ENCODE assay signal across 2 cellular contexts in the genomic region with DNA sequence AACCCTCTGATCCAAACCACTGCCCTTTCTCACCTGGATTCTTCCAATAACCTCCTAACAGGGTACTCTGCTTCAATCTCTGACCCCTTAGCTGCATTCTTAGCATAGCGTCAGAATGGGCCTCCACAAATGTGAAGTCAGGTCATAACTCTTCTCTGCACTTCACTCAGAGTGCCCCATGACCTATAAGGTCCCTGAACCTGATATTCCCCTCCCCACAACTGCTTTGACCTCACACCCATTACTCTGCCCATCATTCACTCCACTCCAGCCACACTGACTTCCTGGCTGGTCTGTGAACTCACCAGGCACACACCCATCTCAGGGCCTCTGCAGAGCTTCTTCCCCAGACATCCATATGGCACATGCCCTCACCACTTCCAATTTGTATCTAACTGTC.
TF ChIP-seq lines count a peak whose summit lies in the region.

No MANE protein-coding gene starts in this region.

TF ChIP-seq in GM23338, 12 proteins besides CTCF, POLR2A, EP300 and RAD21 (continued from another document):
- TF ChIP-seq ZNF114 (CRISPR knock-in tag; IDR thresholded peaks at IDR 0.05): no peak
- no peak for TF ChIP-seq JUNB (IDR thresholded peaks at IDR 0.05; ENCODE audit: unreplicated experiment)

TF ChIP-seq in WTC11, 78 proteins besides CTCF, POLR2A, EP300 and RAD21 (continued from another document):
- TF ChIP-seq, protein P1, sequence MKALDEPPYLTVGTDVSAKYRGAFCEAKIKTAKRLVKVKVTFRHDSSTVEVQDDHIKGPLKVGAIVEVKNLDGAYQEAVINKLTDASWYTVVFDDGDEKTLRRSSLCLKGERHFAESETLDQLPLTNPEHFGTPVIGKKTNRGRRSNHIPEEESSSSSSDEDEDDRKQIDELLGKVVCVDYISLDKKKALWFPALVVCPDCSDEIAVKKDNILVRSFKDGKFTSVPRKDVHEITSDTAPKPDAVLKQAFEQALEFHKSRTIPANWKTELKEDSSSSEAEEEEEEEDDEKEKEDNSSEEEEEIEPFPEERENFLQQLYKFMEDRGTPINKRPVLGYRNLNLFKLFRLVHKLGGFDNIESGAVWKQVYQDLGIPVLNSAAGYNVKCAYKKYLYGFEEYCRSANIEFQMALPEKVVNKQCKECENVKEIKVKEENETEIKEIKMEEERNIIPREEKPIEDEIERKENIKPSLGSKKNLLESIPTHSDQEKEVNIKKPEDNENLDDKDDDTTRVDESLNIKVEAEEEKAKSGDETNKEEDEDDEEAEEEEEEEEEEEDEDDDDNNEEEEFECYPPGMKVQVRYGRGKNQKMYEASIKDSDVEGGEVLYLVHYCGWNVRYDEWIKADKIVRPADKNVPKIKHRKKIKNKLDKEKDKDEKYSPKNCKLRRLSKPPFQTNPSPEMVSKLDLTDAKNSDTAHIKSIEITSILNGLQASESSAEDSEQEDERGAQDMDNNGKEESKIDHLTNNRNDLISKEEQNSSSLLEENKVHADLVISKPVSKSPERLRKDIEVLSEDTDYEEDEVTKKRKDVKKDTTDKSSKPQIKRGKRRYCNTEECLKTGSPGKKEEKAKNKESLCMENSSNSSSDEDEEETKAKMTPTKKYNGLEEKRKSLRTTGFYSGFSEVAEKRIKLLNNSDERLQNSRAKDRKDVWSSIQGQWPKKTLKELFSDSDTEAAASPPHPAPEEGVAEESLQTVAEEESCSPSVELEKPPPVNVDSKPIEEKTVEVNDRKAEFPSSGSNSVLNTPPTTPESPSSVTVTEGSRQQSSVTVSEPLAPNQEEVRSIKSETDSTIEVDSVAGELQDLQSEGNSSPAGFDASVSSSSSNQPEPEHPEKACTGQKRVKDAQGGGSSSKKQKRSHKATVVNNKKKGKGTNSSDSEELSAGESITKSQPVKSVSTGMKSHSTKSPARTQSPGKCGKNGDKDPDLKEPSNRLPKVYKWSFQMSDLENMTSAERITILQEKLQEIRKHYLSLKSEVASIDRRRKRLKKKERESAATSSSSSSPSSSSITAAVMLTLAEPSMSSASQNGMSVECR (CRISPR knock-in tag; IDR thresholded peaks at IDR 0.05; ENCODE audit: borderline replicate concordance): no peak
- TF ChIP-seq, protein P2, sequence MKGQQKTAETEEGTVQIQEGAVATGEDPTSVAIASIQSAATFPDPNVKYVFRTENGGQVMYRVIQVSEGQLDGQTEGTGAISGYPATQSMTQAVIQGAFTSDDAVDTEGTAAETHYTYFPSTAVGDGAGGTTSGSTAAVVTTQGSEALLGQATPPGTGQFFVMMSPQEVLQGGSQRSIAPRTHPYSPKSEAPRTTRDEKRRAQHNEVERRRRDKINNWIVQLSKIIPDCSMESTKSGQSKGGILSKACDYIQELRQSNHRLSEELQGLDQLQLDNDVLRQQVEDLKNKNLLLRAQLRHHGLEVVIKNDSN (CRISPR knock-in tag; IDR thresholded peaks at IDR 0.05): no peak
- no peak for TF ChIP-seq JUN (CRISPR knock-in tag; IDR thresholded peaks at IDR 0.05)
- TF ChIP-seq, protein P3, sequence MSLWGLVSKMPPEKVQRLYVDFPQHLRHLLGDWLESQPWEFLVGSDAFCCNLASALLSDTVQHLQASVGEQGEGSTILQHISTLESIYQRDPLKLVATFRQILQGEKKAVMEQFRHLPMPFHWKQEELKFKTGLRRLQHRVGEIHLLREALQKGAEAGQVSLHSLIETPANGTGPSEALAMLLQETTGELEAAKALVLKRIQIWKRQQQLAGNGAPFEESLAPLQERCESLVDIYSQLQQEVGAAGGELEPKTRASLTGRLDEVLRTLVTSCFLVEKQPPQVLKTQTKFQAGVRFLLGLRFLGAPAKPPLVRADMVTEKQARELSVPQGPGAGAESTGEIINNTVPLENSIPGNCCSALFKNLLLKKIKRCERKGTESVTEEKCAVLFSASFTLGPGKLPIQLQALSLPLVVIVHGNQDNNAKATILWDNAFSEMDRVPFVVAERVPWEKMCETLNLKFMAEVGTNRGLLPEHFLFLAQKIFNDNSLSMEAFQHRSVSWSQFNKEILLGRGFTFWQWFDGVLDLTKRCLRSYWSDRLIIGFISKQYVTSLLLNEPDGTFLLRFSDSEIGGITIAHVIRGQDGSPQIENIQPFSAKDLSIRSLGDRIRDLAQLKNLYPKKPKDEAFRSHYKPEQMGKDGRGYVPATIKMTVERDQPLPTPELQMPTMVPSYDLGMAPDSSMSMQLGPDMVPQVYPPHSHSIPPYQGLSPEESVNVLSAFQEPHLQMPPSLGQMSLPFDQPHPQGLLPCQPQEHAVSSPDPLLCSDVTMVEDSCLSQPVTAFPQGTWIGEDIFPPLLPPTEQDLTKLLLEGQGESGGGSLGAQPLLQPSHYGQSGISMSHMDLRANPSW (CRISPR knock-in tag; conservative IDR thresholded peaks at IDR 0.05; ENCODE audit: low read depth): no peak
